Comparison of ENCODE assay signal across 8 cellular contexts in genomic region chr14:50232276-50232642, GRCh38. TPM values are rescaled to one million over a fixed set of nuclear protein-coding genes. Genes with fewer than 3 reads are reported as not detected.
DNase-seq lines count a peak whose midpoint lies in the region; ATAC-seq and TF ChIP-seq lines count a peak whose summit lies in the region.

No MANE protein-coding gene starts in this region.

- TF ChIP-seq CTCF in H9 (conservative IDR thresholded peaks at IDR 0.05) (no peak), VCaP (conservative IDR thresholded peaks at IDR 0.05) (no peak), heart left ventricle (IDR thresholded peaks at IDR 0.05) (no peak)

- H3K9me3 Mint-ChIP-seq in H9 = peaks cover 5 to 10% of the 10 kb centered on the region in 2 experiments

- no peaks in the 10 kb centered on the region for H3K36me3 ChIP-seq in heart left ventricle

- H3K23me2 ChIP-seq in H9 (ENCODE audit: insufficient read length, low read depth, low read length, poor library complexity, severe bottlenecking) = peaks cover 7% of the 10 kb centered on the region

- no peak overlapping the region for H4K5ac ChIP-seq in H9 (ENCODE audit: insufficient read length, low read depth, low read length)

- H3K4me1 Mint-ChIP-seq in H9 = peaks cover 18 to 22% of the 10 kb centered on the region in 2 experiments

- H4K20me1 ChIP-seq in H9 (ENCODE audit: control insufficient read depth, insufficient read depth, insufficient read length) = no peaks in the 10 kb centered on the region

- no peak overlapping the region for H2BK5ac ChIP-seq in H9 (ENCODE audit: insufficient read length, low read length)

- H2BK12ac ChIP-seq in H9 (ENCODE audit: insufficient read length, low read depth, low read length) = no peak overlapping the region

- no peak overlapping the region for H3K4ac ChIP-seq in H9 (ENCODE audit: low read depth, low read length)

- peak overlapping the region in 2 of 3 experiments; percentile 72 to 88; a peak in 4 of 7 replicates for H3K27ac Mint-ChIP-seq in H9

- H4K91ac ChIP-seq in H9 (ENCODE audit: insufficient read length, low read depth, low read length) = no peak overlapping the region

- TF ChIP-seq POLR2A in heart left ventricle (IDR thresholded peaks at IDR 0.05) = no peak

- H3K14ac ChIP-seq in H9 (ENCODE audit: insufficient read depth, low read length) = no peak overlapping the region

- H3K4me3 ChIP-seq in heart left ventricle (peak overlapping the region; percentile 67 to 95 (median 80)), skeletal muscle cell (ENCODE audit: low read depth, low read length) (peak overlapping the region; percentile 68)

- H2BK120ac ChIP-seq in H9 (ENCODE audit: low read depth, low read length, poor library complexity, severe bottlenecking) = no peak overlapping the region

- H3K56ac ChIP-seq in H9 (ENCODE audit: insufficient read length, low read depth, low read length) = no peak overlapping the region

- H3K27ac ChIP-seq in H9 (ENCODE audit: insufficient read length, low read depth, low read length) (no peak overlapping the region), VCaP (peak overlapping the region; percentile 96), heart left ventricle (peak overlapping the region; percentile 93 to 99 (median 98))

- H3K9me3 ChIP-seq in H9 (ENCODE audit: control insufficient read depth, low read depth, low read length) = no peaks in the 10 kb centered on the region
- H3K9me3 ChIP-seq in heart left ventricle = no peaks in the 10 kb centered on the region

- no peak overlapping the region for H2AFZ ChIP-seq in H9 (ENCODE audit: low read length)

- H3K27me3 ChIP-seq in H9 (ENCODE audit: insufficient read depth, low read length) = no peaks in the 10 kb centered on the region
- no peaks in the 10 kb centered on the region for H3K27me3 ChIP-seq in heart left ventricle

- no peak overlapping the region for H3T11ph ChIP-seq in H9 (ENCODE audit: low read length)

- intact Hi-C loops in heart left ventricle (cut with DNase I) = loop anchor here in 4 of 10 donors (5.0 kb wide), 4 partner anchors 80 to 370 kb away; partner anchors contain the start of genes DMAC2L (in 3 of the 4), L2HGDH (in 3 of the 4) and VCPKMT (in 2 of the 4)

- H3K9ac ChIP-seq in H9 (ENCODE audit: extremely low read depth, insufficient read length, low read length) = peak overlapping the region; percentile 54

- H3K4me3 Mint-ChIP-seq in H9 = peak overlapping the region; percentile 75 to 88

- H4K8ac ChIP-seq in H9 (replicated peaks; ENCODE audit: insufficient read length, low read depth, low read length) = no peak overlapping the region

- H3K18ac ChIP-seq in H9 (ENCODE audit: insufficient read length, low read depth, low read length) = no peak overlapping the region

- no peak overlapping the region for H2BK15ac ChIP-seq in H9 (ENCODE audit: low read depth, low read length)

- H3K4me2 ChIP-seq in H9 (ENCODE audit: insufficient read depth, insufficient read length, low read length) = peak overlapping the region; percentile 65

- no peaks in the 10 kb centered on the region for H3K79me1 ChIP-seq in H9 (ENCODE audit: insufficient read depth, low read depth, low read length, poor library complexity, severe bottlenecking)

- WGBS in H9 (ENCODE audit: extremely low coverage, insufficient read length, low lambda C conversion rate) = no CpG with 5 or more reads among the region's 13 CpGs
- WGBS in heart left ventricle, 4 donors = 31 to 40% (median 35%) methylated on average over 13 of the region's 13 CpGs

- no peaks in the 10 kb centered on the region for H3K27me3 Mint-ChIP-seq in H9 (ENCODE audit: low read depth)

- H3K79me2 ChIP-seq in H9 (ENCODE audit: insufficient read depth, low read length) = 0 out of 2 replicates have a peak, but pooled peaks cover 2% of the 10 kb centered on the region

- H3K4me1 ChIP-seq in H9 (ENCODE audit: insufficient read depth, low read length) = no peaks in the 10 kb centered on the region
- peaks cover 0 to 48% (median 35%) of the 10 kb centered on the region in 12 donors for H3K4me1 ChIP-seq in heart left ventricle

- peak in 1 of 4 donors; percentile 9 for ATAC-seq in heart left ventricle
- no peak for ATAC-seq in GM18519 (IDR thresholded peaks at IDR 0.05; ENCODE audit: low FRiP score, unreplicated experiment)
- ATAC-seq in GM19455 (IDR thresholded peaks at IDR 0.05; ENCODE audit: unreplicated experiment) = no peak

- no peak overlapping the region for H3K23ac ChIP-seq in H9 (ENCODE audit: insufficient read length, low read depth, low read length)

- DNase-seq in H9 = no peak
- DNase-seq in heart left ventricle = no peak
- no peak for DNase-seq in skeletal muscle cell (ENCODE audit: low read depth)
- no peak for DNase-seq in NCI-H2029 treated with DMSO at 0.1 percent for 48 hours (lab: John Stamatoyannopoulos, UW)
- DNase-seq in COR-L47 (lab: John Stamatoyannopoulos, UW) = no peak

- H2AK5ac ChIP-seq in H9 (ENCODE audit: insufficient read length, low read length) = no peak overlapping the region

- no peak overlapping the region for H2BK20ac ChIP-seq in H9 (ENCODE audit: low read depth, low read length, poor library complexity, severe bottlenecking)

- H3K36me3 Mint-ChIP-seq in H9 (ENCODE audit: insufficient read depth in 1 of 3, low read depth in 3 of 3) = peaks cover 8 to 12% (median 8%) of the 10 kb centered on the region in 3 experiments

RNA-seq across cellular contexts. Expression of gene SOS2, which starts 0.9 kb away (rescaled TPM):
- total RNA-seq in H9 (2021) (9.4 and 9.6 TPM in 2 replicates), heart left ventricle (10 to 100 TPM; 26.4 to 47.3 (median 31.5) TPM)
- polyA plus RNA-seq in heart left ventricle = 10 to 100 TPM in 1 of 2 donors, 1 to 10 TPM in 1; 8.8 to 25.9 TPM
